In the genomic region with DNA sequence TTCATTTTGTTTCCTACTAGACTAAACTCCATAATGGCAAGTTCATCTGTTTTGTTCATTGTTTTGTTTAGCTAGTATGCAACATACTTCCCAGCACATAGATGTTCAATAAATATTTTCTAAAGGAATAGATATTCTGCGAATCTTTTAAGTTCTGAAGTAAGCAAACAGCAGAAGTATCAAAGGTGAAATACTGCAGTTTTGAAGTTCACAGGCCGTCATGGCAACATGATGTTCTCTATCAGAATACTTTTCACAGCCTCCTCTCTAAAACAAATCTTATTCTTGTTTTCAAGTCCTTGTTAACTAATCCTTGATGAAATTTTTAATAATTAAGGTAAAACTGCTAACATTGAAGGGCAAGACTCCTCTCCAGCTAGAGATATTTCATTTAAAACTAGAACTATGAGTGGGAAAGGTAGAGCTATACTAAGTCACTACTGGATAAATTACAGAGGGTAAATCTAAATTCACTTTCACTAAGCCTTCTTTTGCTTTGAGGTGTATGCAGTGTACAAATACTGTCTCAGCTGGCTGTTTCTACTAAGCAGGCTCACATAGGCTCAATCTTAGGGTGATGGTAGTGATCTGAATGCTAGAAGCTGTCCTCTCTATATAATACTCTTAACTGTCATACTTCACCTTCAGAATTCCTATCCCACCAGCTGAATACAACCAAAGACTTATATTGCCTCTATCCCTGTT, we compare ENCODE assay signal across 1 cellular context.
TF ChIP-seq lines count a peak whose summit lies in the region.

No MANE protein-coding gene starts in this region.

TF ChIP-seq in GM12878, 131 proteins besides CTCF, POLR2A, EP300 and RAD21:
- no peak for TF ChIP-seq GATAD2B (conservative IDR thresholded peaks at IDR 0.05; ENCODE audit: low read depth)
- TF ChIP-seq CHD2 (IDR thresholded peaks at IDR 0.05; ENCODE audit: borderline replicate concordance, low read depth, low read length): no peak
- TF ChIP-seq NFXL1 (IDR thresholded peaks at IDR 0.05; ENCODE audit: borderline replicate concordance): no peak
- TF ChIP-seq HDAC6 (IDR thresholded peaks at IDR 0.05; ENCODE audit: unreplicated experiment): no peak
- TF ChIP-seq SMAD1 (IDR thresholded peaks at IDR 0.05; ENCODE audit: low read depth, partially characterized antibody): no peak
- TF ChIP-seq, protein P1, sequence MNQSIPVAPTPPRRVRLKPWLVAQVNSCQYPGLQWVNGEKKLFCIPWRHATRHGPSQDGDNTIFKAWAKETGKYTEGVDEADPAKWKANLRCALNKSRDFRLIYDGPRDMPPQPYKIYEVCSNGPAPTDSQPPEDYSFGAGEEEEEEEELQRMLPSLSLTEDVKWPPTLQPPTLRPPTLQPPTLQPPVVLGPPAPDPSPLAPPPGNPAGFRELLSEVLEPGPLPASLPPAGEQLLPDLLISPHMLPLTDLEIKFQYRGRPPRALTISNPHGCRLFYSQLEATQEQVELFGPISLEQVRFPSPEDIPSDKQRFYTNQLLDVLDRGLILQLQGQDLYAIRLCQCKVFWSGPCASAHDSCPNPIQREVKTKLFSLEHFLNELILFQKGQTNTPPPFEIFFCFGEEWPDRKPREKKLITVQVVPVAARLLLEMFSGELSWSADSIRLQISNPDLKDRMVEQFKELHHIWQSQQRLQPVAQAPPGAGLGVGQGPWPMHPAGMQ (IDR thresholded peaks at IDR 0.05; ENCODE audit: borderline replicate concordance): no peak
- TF ChIP-seq ZNF274 (IDR thresholded peaks at IDR 0.05; ENCODE audit: insufficient read depth, insufficient read length): no peak
- TF ChIP-seq WRNIP1 (IDR thresholded peaks at IDR 0.05; ENCODE audit: borderline replicate concordance, low read depth, low read length): no peak
- no peak for TF ChIP-seq STAT3 (IDR thresholded peaks at IDR 0.05; ENCODE audit: low read depth, low read length)
- TF ChIP-seq SIN3A (IDR thresholded peaks at IDR 0.05; ENCODE audit: low read depth, low read length): no peak
TF ChIP-seq in GM12878: peak in this region for 0.
